ENCODE assay signal across 23 cellular contexts in genomic region chr1:41852091-41852490, GRCh38.
"Had no signal": no experiment of that assay in that cellular context is flagged by ENCODE, and none has a peak within 500 bp of the region (broad histone marks: within the 10 kb centered on the region; RNA-seq: fewer than 3 reads in every experiment).

No MANE protein-coding gene starts in this region.

- H3K4me3 ChIP-seq: body of pancreas, cardiac muscle cell, coronary artery, dorsolateral prefrontal cortex, gastroesophageal sphincter, hepatocyte, neural progenitor cell, right atrium auricular region, tibial nerve had no signal

- H3K36me3 Mint-ChIP-seq: neural progenitor cell, WTC11 had no signal

- H3K4me3 Mint-ChIP-seq: activated naive CD8-positive, alpha-beta T cell; activated T-cell treated with anti-CD3 and anti-CD28 coated beads, Interleukin-2, amount 50 U/mL, for 72 hours; naive thymus-derived CD4-positive, alpha-beta T cell; neural progenitor cell; T-cell; WTC11 had no signal

- H3K4me1 ChIP-seq: body of pancreas, neural progenitor cell, parathyroid adenoma had no signal

- H3K27ac ChIP-seq: body of pancreas, cardiac muscle cell, coronary artery, dorsolateral prefrontal cortex, gastroesophageal sphincter, hepatocyte, neural progenitor cell, parathyroid adenoma, tibial nerve had no signal

- H3K9ac ChIP-seq: neural progenitor cell, parathyroid adenoma had no signal

- H3K36me3 ChIP-seq: cardiac muscle cell, gastroesophageal sphincter, neural progenitor cell, right atrium auricular region had no signal

- H3K27me3 Mint-ChIP-seq: activated naive CD8-positive, alpha-beta T cell; naive thymus-derived CD4-positive, alpha-beta T cell; T-cell had no signal

- H3K27me3 ChIP-seq: body of pancreas, cardiac muscle cell, dorsolateral prefrontal cortex, gastroesophageal sphincter, hepatocyte, neural progenitor cell, right atrium auricular region, tibial nerve had no signal

- H3K79me2 ChIP-seq: hepatocyte, parathyroid adenoma had no signal

- DNase-seq: activated CD4-positive, alpha-beta T cell treated with anti-CD3 and anti-CD28 coated beads for 1 hour; activated naive CD4-positive, alpha-beta T cell treated with Interleukin-2 at 50 U/mL for 16 hours; activated T-cell treated with anti-CD3 and anti-CD28 coated beads for 4 hours; activated T-cell treated with anti-CD3 and anti-CD28 coated beads, Interleukin-2, amount 50 U/mL, for 72 hours; anterior cingulate cortex; dorsolateral prefrontal cortex; effector memory CD4-positive, alpha-beta T cell; midbrain; naive thymus-derived CD4-positive, alpha-beta T cell; occipital lobe; stimulated activated naive CD4-positive, alpha-beta T cell treated with Interleukin-2 at 50 U/mL for 16 hours had no signal

- H3K27ac Mint-ChIP-seq: activated naive CD8-positive, alpha-beta T cell; activated T-cell treated with anti-CD3 and anti-CD28 coated beads, Interleukin-2, amount 50 U/mL, for 72 hours; naive thymus-derived CD4-positive, alpha-beta T cell; T-cell; WTC11 had no signal

- H3K9me3 ChIP-seq: body of pancreas, gastroesophageal sphincter, right atrium auricular region, tibial nerve had no signal

- ATAC-seq: activated T-cell treated with anti-CD3 and anti-CD28 coated beads, Interleukin-2, amount 50 U/mL, for 72 hours; body of pancreas; T-cell; WTC11 had no signal

- H3K4me2 ChIP-seq: hepatocyte, neural progenitor cell had no signal
